In genomic region chr4:114132830-114133229, GRCh38 we compare ENCODE assay signal across 10 cellular contexts.
DNase-seq lines count a peak whose midpoint lies in the region; ATAC-seq, FAIRE-seq and TF ChIP-seq lines count a peak whose summit lies in the region.
"Had no signal": no experiment of that assay in that cellular context is flagged by ENCODE, and none has a peak within 500 bp of the region (broad histone marks: within the 10 kb centered on the region; RNA-seq: fewer than 3 reads in every experiment).

No MANE protein-coding gene starts in this region.

- POLR2A ChIA-PET in A549 (lab: Yijun Ruan, JAX) = no interaction called here

- H3K4me3 ChIP-seq in A549 (no peak overlapping the region), colonic mucosa (no peak overlapping the region)

- H3K27me3 ChIP-seq in colonic mucosa = no peaks in the 10 kb centered on the region

- 52% methylated on average over 2 of the region's 2 CpGs for WGBS in A549 (ENCODE audit: missing lambda C conversion rate)

- TF ChIP-seq CTCF in A549 (IDR thresholded peaks at IDR 0.05) (no peak), colonic mucosa (IDR thresholded peaks at IDR 0.05) (peak; percentile 14)

- H3K4me1 ChIP-seq in A549 (no peaks in the 10 kb centered on the region), colonic mucosa (no peaks in the 10 kb centered on the region)

- CTCF ChIA-PET in A549 (lab: Yijun Ruan, JAX) = interaction anchor here (0.6 kb wide), 1 partner anchor 58 kb away, joined by 3 read pairs; no protein-coding TSS in a partner anchor

- ATAC-seq in A549 (peak in 1 of 2 experiments; percentile 73; a peak in 3 of 6 replicates), GM18861 (IDR thresholded peaks at IDR 0.05; ENCODE audit: unreplicated experiment) (peak; percentile 67), HG03460 (IDR thresholded peaks at IDR 0.05; ENCODE audit: unreplicated experiment) (peak; percentile 70)
- ATAC-seq in activated CD4-positive, CD25-positive, alpha-beta regulatory T cell treated with anti-CD3 and anti-CD28 coated beads, Interleukin-2, amount 50 U/mL, for 24 hours = no peak

- no peak overlapping the region for H3K9ac ChIP-seq in colonic mucosa (ENCODE audit: low read depth in 2 of 2, low read length in 2 of 2)

- FAIRE-seq in A549 (lab: Jason Lieb, UNC) = no peak

- H3K27ac ChIP-seq in A549 (no peak overlapping the region), colonic mucosa (no peak overlapping the region)

- no peak for TF ChIP-seq EP300 in A549 (IDR thresholded peaks at IDR 0.05)

- intact Hi-C loops in colonic mucosa (cut with DNase I) = no loop called here

- DNase-seq in A549 (ENCODE audit: low read depth in 1 of 2, low spot score in 1 of 2) = peak; percentile 8 to 33
- DNase-seq in colonic mucosa = no peak
- no peak for DNase-seq in stimulated activated CD4-positive, alpha-beta T cell treated with anti-CD3 and anti-CD28 coated beads, Interleukin-15, amount 100 ng/mL, for 24 hours
- DNase-seq in stimulated activated naive CD4-positive, alpha-beta T cell treated with Interleukin-2 at 50 U/mL for 16 hours (lab: John Stamatoyannopoulos, UW) = no peak
- DNase-seq in stimulated activated CD4-positive, alpha-beta T cell treated with anti-CD3 and anti-CD28 coated beads, Interleukin-12 subunit alpha, Interleukin-12 subunit beta, amount 100 ng/mL, for 4 hours = no peak
- DNase-seq: activated CD4-positive, alpha-beta T cell treated with anti-CD3 and anti-CD28 coated beads for 48 hours; erythroblast had no signal

- H3K36me3 ChIP-seq in colonic mucosa = no peaks in the 10 kb centered on the region

- H3K9me3 ChIP-seq in A549 = no peaks in the 10 kb centered on the region
- no peaks in the 10 kb centered on the region for H3K9me3 ChIP-seq in colonic mucosa

- no peak overlapping the region for H3K4me2 ChIP-seq in A549

- TF ChIP-seq RAD21 in A549 (conservative IDR thresholded peaks at IDR 0.05 in 1 of 2, IDR thresholded peaks at IDR 0.05 in 1 of 2) = peak in 1 of 2 experiments; percentile 6; a peak in 1 of 5 replicates

- no peak for TF ChIP-seq POLR2A in A549 (IDR thresholded peaks at IDR 0.05; ENCODE audit: low read length)

TF ChIP-seq in A549, 52 proteins besides CTCF, POLR2A, EP300 and RAD21:
- no peak for TF ChIP-seq MAFK (IDR thresholded peaks at IDR 0.05; ENCODE audit: partially characterized antibody)
- no peak for TF ChIP-seq HOXA7 (CRISPR knock-in tag; IDR thresholded peaks at IDR 0.05)
- no peak for TF ChIP-seq SMC3 (IDR thresholded peaks at IDR 0.05)
- TF ChIP-seq FOSB (CRISPR knock-in tag; IDR thresholded peaks at IDR 0.05) = no peak
- no peak for TF ChIP-seq RCOR1 (IDR thresholded peaks at IDR 0.05; ENCODE audit: low read depth, low read length)
- no peak for TF ChIP-seq FOSL2 (IDR thresholded peaks at IDR 0.05)
- no peak for TF ChIP-seq FOSL2 (CRISPR knock-in tag; IDR thresholded peaks at IDR 0.05)
- TF ChIP-seq RARB (CRISPR knock-in tag; IDR thresholded peaks at IDR 0.05) = no peak
- TF ChIP-seq ZFP36 (IDR thresholded peaks at IDR 0.05; ENCODE audit: borderline replicate concordance, partially characterized antibody) = no peak
- no peak for TF ChIP-seq USF2 (IDR thresholded peaks at IDR 0.05)
- TF ChIP-seq NFE2L2 (conservative IDR thresholded peaks at IDR 0.05; ENCODE audit: low read length) = no peak
- TF ChIP-seq E2F6 (IDR thresholded peaks at IDR 0.05; ENCODE audit: borderline replicate concordance, low read depth) = no peak
- no peak for TF ChIP-seq RNF2 (IDR thresholded peaks at IDR 0.05; ENCODE audit: borderline replicate concordance, low read depth)
- no peak for TF ChIP-seq JUNB (IDR thresholded peaks at IDR 0.05)
- TF ChIP-seq RFX5 (IDR thresholded peaks at IDR 0.05) = no peak
- no peak for TF ChIP-seq CBX2 (IDR thresholded peaks at IDR 0.05; ENCODE audit: borderline replicate concordance, low read depth)
- no peak for TF ChIP-seq CEBPB (IDR thresholded peaks at IDR 0.05)
- no peak for TF ChIP-seq MYC (IDR thresholded peaks at IDR 0.05; ENCODE audit: borderline replicate concordance, low read length)
- TF ChIP-seq POLR2AphosphoS2 (conservative IDR thresholded peaks at IDR 0.05; ENCODE audit: low read length) = no peak
- TF ChIP-seq EHF (CRISPR knock-in tag; IDR thresholded peaks at IDR 0.05) = no peak

Comparison
In these comparisons a context has a peak if more than half of its experiments do, and no peak if none do; other contexts are left out.
1. ATAC-seq: peak in GM18861 (single experiment) and HG03460 (single experiment); none in activated CD4-positive, CD25-positive, alpha-beta regulatory T cell treated with anti-CD3 and anti-CD28 coated beads, Interleukin-2, amount 50 U/mL, for 24 hours (0 of 2).
2. DNase-seq: peak in A549 (2 of 2); none in colonic mucosa (single experiment), stimulated activated CD4-positive, alpha-beta T cell treated with anti-CD3 and anti-CD28 coated beads, Interleukin-15, amount 100 ng/mL, for 24 hours (single experiment), stimulated activated naive CD4-positive, alpha-beta T cell treated with Interleukin-2 at 50 U/mL for 16 hours (single experiment) and stimulated activated CD4-positive, alpha-beta T cell treated with anti-CD3 and anti-CD28 coated beads, Interleukin-12 subunit alpha, Interleukin-12 subunit beta, amount 100 ng/mL, for 4 hours (single experiment).